In genomic region chr14:65318636-65319506, GRCh38 we compare ENCODE assay signal across 13 cellular contexts.
DNase-seq lines count a peak whose midpoint lies in the region; ATAC-seq, FAIRE-seq and TF ChIP-seq lines count a peak whose summit lies in the region.
"Had no signal": no experiment of that assay in that cellular context is flagged by ENCODE, and none has a peak within 500 bp of the region (broad histone marks: within the 10 kb centered on the region; RNA-seq: fewer than 3 reads in every experiment).

No MANE protein-coding gene starts in this region.

- H3K36me3 ChIP-seq in small intestine (ENCODE audit: control insufficient read depth in 2 of 2, insufficient read depth in 2 of 2, low read length in 2 of 2) = no peaks in the 10 kb centered on the region
- H3K36me3 ChIP-seq: brain microvascular endothelial cell had no signal

- 74 to 80% (median 74%) methylated on average over 7 of the region's 7 CpGs for WGBS in small intestine, 3 donors

- no peaks in the 10 kb centered on the region for H3K27me3 ChIP-seq in small intestine (ENCODE audit: control insufficient read depth in 2 of 2, insufficient read depth in 2 of 2, low read length in 2 of 2)
- H3K27me3 ChIP-seq: brain microvascular endothelial cell, hepatocyte had no signal

- TF ChIP-seq POLR2A in GM12892 (IDR thresholded peaks at IDR 0.05; ENCODE audit: low read depth, low read length) = no peak; the same call in 1 of the 2 replicates

- H3K9me3 ChIP-seq in small intestine (ENCODE audit: control insufficient read depth, low read depth) = no peaks in the 10 kb centered on the region

- H3K27ac Mint-ChIP-seq in activated T-helper 1 cell treated with anti-CD3 and anti-CD28 coated beads, Interleukin-12 subunit alpha, Interleukin-12 subunit beta, Interleukin-2, Interleukin-4 antibody, amounts not matched to agents 30 ng/mL and 10 ng/mL and 1 ng/mL, durations not matched to agents 14 hours and 24 hours and 36 hours = peak overlapping the region; percentile 45
- H3K27ac Mint-ChIP-seq: activated CD4-positive, alpha-beta T cell treated with anti-CD3 and anti-CD28 coated beads for 36 hours had no signal

- ATAC-seq in GM19452 (IDR thresholded peaks at IDR 0.05; ENCODE audit: unreplicated experiment) (peak; percentile 56), HG03066 (IDR thresholded peaks at IDR 0.05; ENCODE audit: low read depth, unreplicated experiment) (peak; percentile 46)
- ATAC-seq: activated CD4-positive, alpha-beta T cell treated with anti-CD3 and anti-CD28 coated beads for 36 hours had no signal

- peak; percentile 65 for FAIRE-seq in GM12892 (lab: Jason Lieb, UNC)
- no peak for FAIRE-seq in small intestine (lab: Jason Lieb, UNC)

- peaks cover 65% of the 10 kb centered on the region for H3K4me1 Mint-ChIP-seq in activated T-helper 1 cell treated with anti-CD3 and anti-CD28 coated beads, Interleukin-12 subunit alpha, Interleukin-12 subunit beta, Interleukin-2, Interleukin-4 antibody, amounts not matched to agents 30 ng/mL and 10 ng/mL and 1 ng/mL, durations not matched to agents 14 hours and 24 hours and 36 hours (ENCODE audit: low read depth)

- peak overlapping the region; percentile 4 for H3K4me3 Mint-ChIP-seq in activated T-helper 1 cell treated with anti-CD3 and anti-CD28 coated beads, Interleukin-12 subunit alpha, Interleukin-12 subunit beta, Interleukin-2, Interleukin-4 antibody, amounts not matched to agents 30 ng/mL and 10 ng/mL and 1 ng/mL, durations not matched to agents 14 hours and 24 hours and 36 hours
- H3K4me3 Mint-ChIP-seq: activated CD4-positive, alpha-beta T cell treated with anti-CD3 and anti-CD28 coated beads for 36 hours; neural crest cell had no signal

- no peak overlapping the region for H3K4me3 ChIP-seq in small intestine (ENCODE audit: low read depth in 1 of 2, low read length in 2 of 2)
- H3K4me3 ChIP-seq: hepatocyte had no signal

- DNase-seq in GM12892 (ENCODE audit: insufficient read length) (no peak), small intestine (no peak), GM19238 (ENCODE audit: insufficient read length, low spot score) (no peak), NCI-H526 (lab: John Stamatoyannopoulos, UW) (no peak)
- no peak for DNase-seq in activated T-helper 1 cell treated with anti-CD3 and anti-CD28 coated beads, Interleukin-12 subunit alpha, Interleukin-12 subunit beta, Interleukin-2, Interleukin-4 antibody, amounts not matched to agents 30 ng/mL and 10 ng/mL and 1 ng/mL, durations not matched to agents 14 hours and 24 hours and 36 hours (ENCODE audit: low spot score)
- DNase-seq in activated CD4-positive, alpha-beta T cell treated with anti-CD3 and anti-CD28 coated beads for 1 hour = no peak
- DNase-seq: activated CD4-positive, alpha-beta T cell treated with anti-CD3 and anti-CD28 coated beads for 36 hours; brain microvascular endothelial cell; NCI-H524 treated with DMSO at 0.1 percent for 48 hours had no signal

- H3K27ac ChIP-seq in small intestine (ENCODE audit: low read depth in 1 of 2, low read length in 1 of 2) = peak overlapping the region in 1 of 2 donors; percentile 30
- H3K27ac ChIP-seq: brain microvascular endothelial cell, hepatocyte had no signal

- H3K4me1 ChIP-seq in small intestine (ENCODE audit: control insufficient read depth in 2 of 2, insufficient read depth in 1 of 2, low read depth in 1 of 2, low read length in 1 of 2) = no peaks in the 10 kb centered on the region

- H3K9me3 Mint-ChIP-seq in activated T-helper 1 cell treated with anti-CD3 and anti-CD28 coated beads, Interleukin-12 subunit alpha, Interleukin-12 subunit beta, Interleukin-2, Interleukin-4 antibody, amounts not matched to agents 30 ng/mL and 10 ng/mL and 1 ng/mL, durations not matched to agents 14 hours and 24 hours and 36 hours = peaks cover 16% of the 10 kb centered on the region
- H3K9me3 Mint-ChIP-seq: neural crest cell had no signal

- no peaks in the 10 kb centered on the region for H3K27me3 Mint-ChIP-seq in activated T-helper 1 cell treated with anti-CD3 and anti-CD28 coated beads, Interleukin-12 subunit alpha, Interleukin-12 subunit beta, Interleukin-2, Interleukin-4 antibody, amounts not matched to agents 30 ng/mL and 10 ng/mL and 1 ng/mL, durations not matched to agents 14 hours and 24 hours and 36 hours (ENCODE audit: insufficient read depth)
- H3K27me3 Mint-ChIP-seq: activated CD4-positive, alpha-beta T cell treated with anti-CD3 and anti-CD28 coated beads for 36 hours had no signal

- H3K36me3 Mint-ChIP-seq in activated T-helper 1 cell treated with anti-CD3 and anti-CD28 coated beads, Interleukin-12 subunit alpha, Interleukin-12 subunit beta, Interleukin-2, Interleukin-4 antibody, amounts not matched to agents 30 ng/mL and 10 ng/mL and 1 ng/mL, durations not matched to agents 14 hours and 24 hours and 36 hours (ENCODE audit: low read depth) = peaks cover 6% of the 10 kb centered on the region

- intact Hi-C loops in activated T-helper 1 cell treated with anti-CD3 and anti-CD28 coated beads, Interleukin-12 subunit alpha, Interleukin-12 subunit beta, Interleukin-2, Interleukin-4 antibody, amounts not matched to agents 30 ng/mL and 10 ng/mL and 1 ng/mL, durations not matched to agents 14 hours and 24 hours and 36 hours (cut with micrococcal nuclease) = no loop called here
